Comparison of ENCODE assay signal across 9 cellular contexts in genomic region chr11:110797453-110797852, GRCh38.
DNase-seq lines count a peak whose midpoint lies in the region; ATAC-seq, FAIRE-seq and TF ChIP-seq lines count a peak whose summit lies in the region.
"Had no signal": no experiment of that assay in that cellular context is flagged by ENCODE, and none has a peak within 500 bp of the region (broad histone marks: within the 10 kb centered on the region; RNA-seq: fewer than 3 reads in every experiment).

No MANE protein-coding gene starts in this region.

- no peak overlapping the region for H3K4me3 ChIP-seq in stomach

- no peak for TF ChIP-seq EP300 in stomach (IDR thresholded peaks at IDR 0.05)

- no peak overlapping the region for H3K4me3 Mint-ChIP-seq in stimulated activated naive CD8-positive, alpha-beta T cell treated with anti-CD3 and anti-CD28 coated beads, Interleukin-15, amount 100 ng/mL, for 72 hours
- H3K4me3 Mint-ChIP-seq in activated T-helper 1 cell treated with anti-CD3 and anti-CD28 coated beads, Interleukin-12 subunit alpha, Interleukin-12 subunit beta, Interleukin-2, Interleukin-4 antibody, amounts not matched to agents 30 ng/mL and 10 ng/mL and 1 ng/mL, durations not matched to agents 14 hours and 24 hours and 36 hours = no peak overlapping the region
- H3K4me3 Mint-ChIP-seq: activated CD8-positive, alpha-beta T cell treated with anti-CD3 and anti-CD28 coated beads, Interleukin-2, amount 10 ng/mL, durations not matched to agents 7 days and 5 days had no signal

- ATAC-seq in Right ventricle myocardium superior (ENCODE audit: poor library complexity) (peak; percentile 20), Right ventricle myocardium inferior (no peak), HG02981 (IDR thresholded peaks at IDR 0.05; ENCODE audit: unreplicated experiment) (peak; percentile 89)
- peak; percentile 60 for ATAC-seq in stimulated activated naive CD8-positive, alpha-beta T cell treated with anti-CD3 and anti-CD28 coated beads, Interleukin-15, amount 100 ng/mL, for 72 hours
- ATAC-seq: activated CD8-positive, alpha-beta T cell treated with anti-CD3 and anti-CD28 coated beads, Interleukin-2, amount 10 ng/mL, durations not matched to agents 7 days and 5 days had no signal

- 77 to 88% (median 80%) methylated on average over 3 of the region's 3 CpGs for WGBS in stomach, 5 donors

- H3K36me3 Mint-ChIP-seq in activated T-helper 1 cell treated with anti-CD3 and anti-CD28 coated beads, Interleukin-12 subunit alpha, Interleukin-12 subunit beta, Interleukin-2, Interleukin-4 antibody, amounts not matched to agents 30 ng/mL and 10 ng/mL and 1 ng/mL, durations not matched to agents 14 hours and 24 hours and 36 hours (ENCODE audit: low read depth) = no peaks in the 10 kb centered on the region

- no peaks in the 10 kb centered on the region for H3K27me3 ChIP-seq in stomach

- intact Hi-C loops in Right ventricle myocardium superior (cut with DNase I) (no loop called here), Right ventricle myocardium inferior (cut with DNase I) (no loop called here), stomach (cut with DNase I; ENCODE audit: low total_unique reads) (no loop called here)
- intact Hi-C loops in activated T-helper 1 cell treated with anti-CD3 and anti-CD28 coated beads, Interleukin-12 subunit alpha, Interleukin-12 subunit beta, Interleukin-2, Interleukin-4 antibody, amounts not matched to agents 30 ng/mL and 10 ng/mL and 1 ng/mL, durations not matched to agents 14 hours and 24 hours and 36 hours (cut with micrococcal nuclease) = no loop called here

- H3K27ac ChIP-seq in stomach = no peak overlapping the region

- no peak overlapping the region for H3K27ac Mint-ChIP-seq in stimulated activated naive CD8-positive, alpha-beta T cell treated with anti-CD3 and anti-CD28 coated beads, Interleukin-15, amount 100 ng/mL, for 72 hours
- no peak overlapping the region for H3K27ac Mint-ChIP-seq in activated T-helper 1 cell treated with anti-CD3 and anti-CD28 coated beads, Interleukin-12 subunit alpha, Interleukin-12 subunit beta, Interleukin-2, Interleukin-4 antibody, amounts not matched to agents 30 ng/mL and 10 ng/mL and 1 ng/mL, durations not matched to agents 14 hours and 24 hours and 36 hours
- H3K27ac Mint-ChIP-seq: activated CD8-positive, alpha-beta T cell treated with anti-CD3 and anti-CD28 coated beads, Interleukin-2, amount 10 ng/mL, durations not matched to agents 7 days and 5 days had no signal

- H3K4me1 Mint-ChIP-seq in stimulated activated naive CD8-positive, alpha-beta T cell treated with anti-CD3 and anti-CD28 coated beads, Interleukin-15, amount 100 ng/mL, for 72 hours = no peaks in the 10 kb centered on the region
- no peaks in the 10 kb centered on the region for H3K4me1 Mint-ChIP-seq in activated T-helper 1 cell treated with anti-CD3 and anti-CD28 coated beads, Interleukin-12 subunit alpha, Interleukin-12 subunit beta, Interleukin-2, Interleukin-4 antibody, amounts not matched to agents 30 ng/mL and 10 ng/mL and 1 ng/mL, durations not matched to agents 14 hours and 24 hours and 36 hours (ENCODE audit: low read depth)

- TF ChIP-seq CTCF in stomach (IDR thresholded peaks at IDR 0.05) = no peak

- H3K9me3 Mint-ChIP-seq in stimulated activated naive CD8-positive, alpha-beta T cell treated with anti-CD3 and anti-CD28 coated beads, Interleukin-15, amount 100 ng/mL, for 72 hours = no peaks in the 10 kb centered on the region
- no peaks in the 10 kb centered on the region for H3K9me3 Mint-ChIP-seq in activated T-helper 1 cell treated with anti-CD3 and anti-CD28 coated beads, Interleukin-12 subunit alpha, Interleukin-12 subunit beta, Interleukin-2, Interleukin-4 antibody, amounts not matched to agents 30 ng/mL and 10 ng/mL and 1 ng/mL, durations not matched to agents 14 hours and 24 hours and 36 hours

- H3K27me3 Mint-ChIP-seq in stimulated activated naive CD8-positive, alpha-beta T cell treated with anti-CD3 and anti-CD28 coated beads, Interleukin-15, amount 100 ng/mL, for 72 hours = peaks cover 8% of the 10 kb centered on the region
- H3K27me3 Mint-ChIP-seq in activated T-helper 1 cell treated with anti-CD3 and anti-CD28 coated beads, Interleukin-12 subunit alpha, Interleukin-12 subunit beta, Interleukin-2, Interleukin-4 antibody, amounts not matched to agents 30 ng/mL and 10 ng/mL and 1 ng/mL, durations not matched to agents 14 hours and 24 hours and 36 hours (ENCODE audit: insufficient read depth) = peaks cover 2% of the 10 kb centered on the region

- peaks cover 0 to 4% (median 0%) of the 10 kb centered on the region in 4 donors for H3K4me1 ChIP-seq in stomach

- DNase-seq in Right ventricle myocardium superior (no peak), Right ventricle myocardium inferior (ENCODE audit: missing footprints) (no peak), RCC 7860 (ENCODE audit: low spot score) (peak; percentile 42), stomach (no peak)
- DNase-seq in stimulated activated naive CD8-positive, alpha-beta T cell treated with anti-CD3 and anti-CD28 coated beads, Interleukin-15, amount 100 ng/mL, for 72 hours = no peak
- DNase-seq in activated T-helper 1 cell treated with anti-CD3 and anti-CD28 coated beads, Interleukin-12 subunit alpha, Interleukin-12 subunit beta, Interleukin-2, Interleukin-4 antibody, amounts not matched to agents 30 ng/mL and 10 ng/mL and 1 ng/mL, durations not matched to agents 14 hours and 24 hours and 36 hours (ENCODE audit: low spot score) = no peak
- no peak for DNase-seq in activated T-cell treated with anti-CD3 and anti-CD28 coated beads, Interleukin-2, amount 50 U/mL, for 48 hours
- DNase-seq: activated CD8-positive, alpha-beta T cell treated with anti-CD3 and anti-CD28 coated beads, Interleukin-2, amount 10 ng/mL, durations not matched to agents 7 days and 5 days had no signal

- no peaks in the 10 kb centered on the region for H3K9me3 ChIP-seq in stomach

- H3K36me3 ChIP-seq in stomach = no peaks in the 10 kb centered on the region

- TF ChIP-seq POLR2A in stomach (IDR thresholded peaks at IDR 0.05) = no peak

- no peak for FAIRE-seq in RCC 7860 (lab: Jason Lieb, UNC)
